In genomic region chr7:37489703-37490102, GRCh38 we compare ENCODE assay signal across 2 cellular contexts.
TF ChIP-seq lines count a peak whose summit lies in the region.

No MANE protein-coding gene starts in this region.

TF ChIP-seq in H1, 55 proteins besides CTCF, POLR2A, EP300 and RAD21 (continues in another document):
- TF ChIP-seq CHD7 (IDR thresholded peaks at IDR 0.05; ENCODE audit: insufficient replicate concordance, low read length) (no peak), TAF1 (IDR thresholded peaks at IDR 0.05; ENCODE audit: low read depth, low read length) (no peak), RXRA (IDR thresholded peaks at IDR 0.05; ENCODE audit: insufficient read depth, low read depth, low read length) (no peak), RBBP5 (IDR thresholded peaks at IDR 0.05; ENCODE audit: borderline replicate concordance, low read depth, low read length) (no peak), KDM5A (IDR thresholded peaks at IDR 0.05; ENCODE audit: low read length) (no peak), MAX (IDR thresholded peaks at IDR 0.05) (no peak), SIRT6 (IDR thresholded peaks at IDR 0.05; ENCODE audit: low read length) (no peak), POU5F1 (IDR thresholded peaks at IDR 0.05; ENCODE audit: low read depth, low read length) (peak; percentile 42; the same call in 1 of the 2 replicates), ASH2L (IDR thresholded peaks at IDR 0.05; ENCODE audit: low read length) (no peak), SRF (IDR thresholded peaks at IDR 0.05; ENCODE audit: low read depth, low read length) (peak; percentile 43; the same call in 1 of the 2 replicates), BCL11A (IDR thresholded peaks at IDR 0.05; ENCODE audit: low read depth in 2 of 2, low read length in 2 of 2) (no peak), TEAD4 (IDR thresholded peaks at IDR 0.05; ENCODE audit: low read depth, low read length) (no peak), EZH2 (IDR thresholded peaks at IDR 0.05; ENCODE audit: low read depth, low read length, severe bottlenecking) (no peak), BRCA1 (IDR thresholded peaks at IDR 0.05; ENCODE audit: low read depth, low read length) (no peak), TAF7 (optimal IDR thresholded peaks at IDR 0.05; ENCODE audit: borderline replicate concordance, low read depth, low read length) (no peak), JUND (IDR thresholded peaks at IDR 0.05; ENCODE audit: low read length) (no peak), MAFK (IDR thresholded peaks at IDR 0.05; ENCODE audit: low read depth, low read length) (0 out of 2 replicates have a peak, but pooled peaks have one; percentile 1), NANOG (IDR thresholded peaks at IDR 0.05; ENCODE audit: insufficient read depth, low read depth, low read length, poor library complexity, severe bottlenecking) (no peak), YY1 (IDR thresholded peaks at IDR 0.05; ENCODE audit: low read depth, low read length) (no peak), KDM1A (IDR thresholded peaks at IDR 0.05; ENCODE audit: borderline replicate concordance, low read length) (no peak), KDM4A (IDR thresholded peaks at IDR 0.05; ENCODE audit: low read depth, low read length, severe bottlenecking) (no peak), SP1 (IDR thresholded peaks at IDR 0.05; ENCODE audit: low read depth, low read length) (no peak)

TF ChIP-seq in neural cell, 6 proteins besides CTCF, POLR2A, EP300 and RAD21 (continued from another document):
- TF ChIP-seq REST (IDR thresholded peaks at IDR 0.05; ENCODE audit: borderline replicate concordance) (no peak), POLR2AphosphoS5 (IDR thresholded peaks at IDR 0.05) (no peak), MXI1 (conservative IDR thresholded peaks at IDR 0.05; ENCODE audit: poor library complexity, severe bottlenecking) (no peak), TAF1 (IDR thresholded peaks at IDR 0.05; ENCODE audit: low read depth) (no peak), SMC3 (conservative IDR thresholded peaks at IDR 0.05; ENCODE audit: poor library complexity) (no peak)
TF ChIP-seq in neural cell: peak in this region for 0.
